In the genomic region with DNA sequence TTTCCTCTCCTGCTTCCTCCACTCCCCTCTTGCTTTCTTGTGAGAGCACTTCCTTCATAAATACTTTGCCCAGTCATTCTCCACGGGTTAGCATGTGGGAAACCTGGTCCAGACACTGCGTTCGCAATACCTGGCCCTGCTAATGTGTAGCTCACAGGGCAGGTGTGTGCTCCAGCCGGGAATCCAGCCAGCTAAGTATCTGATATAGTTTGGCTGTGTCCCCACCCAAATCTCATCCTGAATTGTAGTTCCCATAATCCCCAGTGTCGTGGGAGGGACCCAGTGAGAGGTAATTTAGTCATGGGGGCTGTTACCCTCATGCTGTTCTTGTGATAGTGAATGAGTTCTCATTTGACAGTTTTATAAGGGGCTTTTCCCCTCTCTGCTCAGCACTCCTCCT, we compare ENCODE assay signal across 17 cellular contexts. TPM values are rescaled to one million over a fixed set of nuclear protein-coding genes. Genes with fewer than 3 reads are reported as not detected.
DNase-seq lines count a peak whose midpoint lies in the region; ATAC-seq and TF ChIP-seq lines count a peak whose summit lies in the region.
"Had no signal": no experiment of that assay in that cellular context is flagged by ENCODE, and none has a peak within 500 bp of the region (broad histone marks: within the 10 kb centered on the region; RNA-seq: fewer than 3 reads in every experiment).

No MANE protein-coding gene starts in this region.

- peaks cover 11% of the 10 kb centered on the region for H3K4me1 ChIP-seq in BLaER1
- no peaks in the 10 kb centered on the region for H3K4me1 ChIP-seq in CD8-positive, alpha-beta T cell (ENCODE audit: insufficient read depth, low read length)
- H3K4me1 ChIP-seq: parathyroid adenoma, Peyer's patch had no signal

- no peak overlapping the region for H3K9ac ChIP-seq in BLaER1
- H3K9ac ChIP-seq: parathyroid adenoma had no signal

- no peak overlapping the region for H3K27ac ChIP-seq in BLaER1
- H3K27ac ChIP-seq in CD8-positive, alpha-beta T cell (ENCODE audit: low read depth, low read length): no peak overlapping the region
- H3K27ac ChIP-seq: parathyroid adenoma, SK-N-MC had no signal

- H3K27ac Mint-ChIP-seq in CD8-positive, alpha-beta T cell: no peak overlapping the region
- peak overlapping the region; percentile 39 for H3K27ac Mint-ChIP-seq in central memory CD8-positive, alpha-beta T cell (ENCODE audit: low read depth)
- H3K27ac Mint-ChIP-seq in natural killer cell treated with Interleukin-12 subunit alpha and Interleukin-12 subunit beta and Interleukin-15 and Interleukin-18, amount 100 ng/mL, for 72 hours: no peak overlapping the region
- H3K27ac Mint-ChIP-seq: stimulated activated naive B cell treated with anti-CD40 and anti-IgM and Interleukin-4, amounts not matched to agents 10 μg/mL and 1 μg/mL and 100 μg/mL, for 72 hours had no signal

- H4K20me1 ChIP-seq in BLaER1: no peaks in the 10 kb centered on the region

- DNase-seq in CD8-positive, alpha-beta T cell: no peak
- no peak for DNase-seq in central memory CD8-positive, alpha-beta T cell (ENCODE audit: low spot score in 2 of 2)
- DNase-seq in natural killer cell treated with Interleukin-12 subunit alpha and Interleukin-12 subunit beta and Interleukin-15 and Interleukin-18, amount 100 ng/mL, for 72 hours (ENCODE audit: low spot score): no peak
- DNase-seq in MG63 (no peak), DMS 273 (lab: John Stamatoyannopoulos, UW; ENCODE audit: unreplicated experiment) (no peak)
- no peak for DNase-seq in activated naive CD4-positive, alpha-beta T cell (lab: John Stamatoyannopoulos, UW)
- DNase-seq: activated gamma-delta T cell; COR-L47; NCI-H345; sigmoid colon; stimulated activated naive B cell treated with anti-CD40 and anti-IgM and Interleukin-4, amounts not matched to agents 10 μg/mL and 1 μg/mL and 100 μg/mL, for 72 hours had no signal

- intact Hi-C loops in CD8-positive, alpha-beta T cell (cut with DNase I, micrococcal nuclease): loop anchor here in 1 of 2 experiments (2.0 kb wide), 1 partner anchor 31 kb away; a partner anchor contains a TSS

- H3K36me3 ChIP-seq in BLaER1 (0 out of 2 replicates have a peak, but pooled peaks cover 9% of the 10 kb centered on the region), MG63 (no peaks in the 10 kb centered on the region)
- H3K36me3 ChIP-seq in CD8-positive, alpha-beta T cell (ENCODE audit: insufficient read depth, low read length): no peaks in the 10 kb centered on the region
- H3K36me3 ChIP-seq: Peyer's patch, sigmoid colon, tibial artery had no signal

- no peak for ATAC-seq in CD8-positive, alpha-beta T cell
- no peak for ATAC-seq in central memory CD8-positive, alpha-beta T cell (replicated peaks; ENCODE audit: extremely low read depth, poor library complexity, severe bottlenecking)
- ATAC-seq in natural killer cell treated with Interleukin-12 subunit alpha and Interleukin-12 subunit beta and Interleukin-15 and Interleukin-18, amount 100 ng/mL, for 72 hours: no peak
- no peak for ATAC-seq in GM18511 (IDR thresholded peaks at IDR 0.05; ENCODE audit: unreplicated experiment)

- H3K4me2 ChIP-seq in BLaER1: peak overlapping the region; percentile 80; the same call in 1 of the 2 replicates

- H3K4me3 ChIP-seq in BLaER1: no peak overlapping the region
- H3K4me3 ChIP-seq in CD8-positive, alpha-beta T cell (ENCODE audit: low read depth, low read length): no peak overlapping the region
- no peak overlapping the region for H3K4me3 ChIP-seq in MG63
- H3K4me3 ChIP-seq: SK-N-MC had no signal

- CTCF ChIA-PET in CD8-positive, alpha-beta T cell (lab: Charles Lee): interaction anchor here (0.6 to 1.5 kb wide), 3 partner anchors 17 to 144 kb away, joined by 3 to 6 read pairs (median 3); a partner anchor contains a TSS

- no peaks in the 10 kb centered on the region for H3K9me3 Mint-ChIP-seq in CD8-positive, alpha-beta T cell
- no peaks in the 10 kb centered on the region for H3K9me3 Mint-ChIP-seq in central memory CD8-positive, alpha-beta T cell
- H3K9me3 Mint-ChIP-seq in natural killer cell treated with Interleukin-12 subunit alpha and Interleukin-12 subunit beta and Interleukin-15 and Interleukin-18, amount 100 ng/mL, for 72 hours: no peaks in the 10 kb centered on the region

- peaks cover 14% of the 10 kb centered on the region for H3K4me1 Mint-ChIP-seq in CD8-positive, alpha-beta T cell (ENCODE audit: low read depth)
- peaks cover 18% of the 10 kb centered on the region for H3K4me1 Mint-ChIP-seq in central memory CD8-positive, alpha-beta T cell
- H3K4me1 Mint-ChIP-seq in natural killer cell treated with Interleukin-12 subunit alpha and Interleukin-12 subunit beta and Interleukin-15 and Interleukin-18, amount 100 ng/mL, for 72 hours (ENCODE audit: low read depth in 2 of 2): peaks cover 15 to 18% of the 10 kb centered on the region in 2 donors

- H3K4me3 Mint-ChIP-seq in CD8-positive, alpha-beta T cell: peak overlapping the region; percentile 61
- peak overlapping the region; percentile 55 for H3K4me3 Mint-ChIP-seq in central memory CD8-positive, alpha-beta T cell
- peak overlapping the region; percentile 74 for H3K4me3 Mint-ChIP-seq in natural killer cell treated with Interleukin-12 subunit alpha and Interleukin-12 subunit beta and Interleukin-15 and Interleukin-18, amount 100 ng/mL, for 72 hours

- POLR2A ChIA-PET in CD8-positive, alpha-beta T cell (lab: Charles Lee): interaction anchor here (1.2 to 2.5 kb wide), 3 partner anchors 32 to 57 kb away, joined by 3 to 14 read pairs (median 5); a partner anchor contains a TSS

- TF ChIP-seq CTCF in CD8-positive, alpha-beta T cell (IDR thresholded peaks at IDR 0.05): no peak

- H3K9me3 ChIP-seq in BLaER1 (peaks cover 10% of the 10 kb centered on the region; the same call in 1 of the 2 replicates), MG63 (no peaks in the 10 kb centered on the region)
- no peaks in the 10 kb centered on the region for H3K9me3 ChIP-seq in CD8-positive, alpha-beta T cell (ENCODE audit: low read length)
- H3K9me3 ChIP-seq: Peyer's patch, sigmoid colon, tibial artery had no signal

- H3K36me3 Mint-ChIP-seq in CD8-positive, alpha-beta T cell: peaks cover 18% of the 10 kb centered on the region
- H3K36me3 Mint-ChIP-seq in central memory CD8-positive, alpha-beta T cell (ENCODE audit: insufficient read depth): peaks cover 6% of the 10 kb centered on the region
- H3K36me3 Mint-ChIP-seq in natural killer cell treated with Interleukin-12 subunit alpha and Interleukin-12 subunit beta and Interleukin-15 and Interleukin-18, amount 100 ng/mL, for 72 hours: no peaks in the 10 kb centered on the region

- H3K27me3 Mint-ChIP-seq in CD8-positive, alpha-beta T cell (ENCODE audit: low read depth): no peaks in the 10 kb centered on the region
- no peaks in the 10 kb centered on the region for H3K27me3 Mint-ChIP-seq in central memory CD8-positive, alpha-beta T cell
- H3K27me3 Mint-ChIP-seq in natural killer cell treated with Interleukin-12 subunit alpha and Interleukin-12 subunit beta and Interleukin-15 and Interleukin-18, amount 100 ng/mL, for 72 hours: no peaks in the 10 kb centered on the region

- H3K27me3 ChIP-seq in BLaER1: no peaks in the 10 kb centered on the region
- no peaks in the 10 kb centered on the region for H3K27me3 ChIP-seq in CD8-positive, alpha-beta T cell (ENCODE audit: insufficient read depth, low read length)
- H3K27me3 ChIP-seq in MG63: no peaks in the 10 kb centered on the region
- H3K27me3 ChIP-seq: Peyer's patch, sigmoid colon, tibial artery had no signal

RNA-seq across cellular contexts. Expression of a gene that starts 32.2 kb away (rescaled TPM):
- total RNA-seq in CD8-positive, alpha-beta T cell: 10 to 100 TPM; 12.6 to 15.6 TPM
- 10 to 100 TPM; 30.8 to 33.5 TPM for total RNA-seq in natural killer cell treated with Interleukin-12 subunit alpha and Interleukin-12 subunit beta and Interleukin-15 and Interleukin-18, amount 100 ng/mL, for 72 hours
- total RNA-seq in MG63 (2014; rRNA removed; shearing (Covaris generic); ENCODE audit: low replicate concordance): 20.2 and 38.3 TPM in 2 replicates
